ENCODE assay signal across 9 cellular contexts in the genomic region with DNA sequence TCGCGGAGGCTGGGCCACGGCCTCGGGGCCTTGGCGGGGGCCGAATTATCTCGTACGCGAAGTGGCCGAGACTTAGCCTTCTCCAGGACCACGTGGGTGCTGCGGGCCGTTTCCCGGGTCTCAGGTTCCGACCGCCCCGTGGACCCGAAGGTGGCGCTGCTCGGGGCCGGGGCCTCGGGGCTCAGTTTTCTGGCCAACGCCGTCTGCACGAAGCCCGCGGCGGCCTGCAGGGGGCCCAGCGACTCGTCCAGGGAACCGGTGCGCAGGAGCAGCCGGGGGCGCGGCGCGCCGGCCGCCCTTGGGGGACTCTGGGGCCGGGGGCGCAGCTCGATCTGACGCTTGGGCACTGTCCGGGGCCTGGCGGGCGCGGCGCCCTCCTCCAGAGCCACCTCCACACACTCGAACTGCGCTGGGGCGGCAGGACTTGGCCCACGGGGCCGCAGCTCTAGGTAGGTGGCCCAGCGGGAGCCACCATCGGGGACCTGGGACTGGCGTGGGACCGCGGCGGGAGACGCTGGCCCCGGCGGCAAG. TPM values are rescaled to one million over a fixed set of nuclear protein-coding genes. Genes with fewer than 3 reads are reported as not detected.
DNase-seq lines count a peak whose midpoint lies in the region; ATAC-seq, FAIRE-seq and TF ChIP-seq lines count a peak whose summit lies in the region.
"Had no signal": no experiment of that assay in that cellular context is flagged by ENCODE, and none has a peak within 500 bp of the region (broad histone marks: within the 10 kb centered on the region; RNA-seq: fewer than 3 reads in every experiment).

No MANE protein-coding gene starts in this region.

- peak; percentile 53 for TF ChIP-seq CTCF in fibroblast of villous mesenchyme (IDR thresholded peaks at IDR 0.05; ENCODE audit: insufficient read depth, low read depth, low read length)
- TF ChIP-seq CTCF in pancreas (IDR thresholded peaks at IDR 0.05) = peak in 2 of 4 donors; percentile 7 to 18
- TF ChIP-seq CTCF in WERI-Rb-1 (IDR thresholded peaks at IDR 0.05; ENCODE audit: low read depth, low read length) = no peak

- ATAC-seq in pancreas (peak; percentile 19 to 61 (median 49)), GM21737 (IDR thresholded peaks at IDR 0.05; ENCODE audit: unreplicated experiment) (no peak)

- H3K4me1 ChIP-seq in pancreas = peaks cover 0 to 6% (median 0%) of the 10 kb centered on the region in 3 donors

- FAIRE-seq in pancreas (lab: Jason Lieb, UNC) = no peak

- H3K36me3 ChIP-seq in pancreas (no peaks in the 10 kb centered on the region), WERI-Rb-1 (no peaks in the 10 kb centered on the region)

- TF ChIP-seq POLR2A in GM19099 (IDR thresholded peaks at IDR 0.05; ENCODE audit: extremely low read depth, insufficient read length, low read depth) = peak; percentile 43

- no peaks in the 10 kb centered on the region for H3K9me3 ChIP-seq in pancreas
- peaks cover 5% of the 10 kb centered on the region for H3K9me3 ChIP-seq in WERI-Rb-1 (ENCODE audit: severe bottlenecking)

- WGBS in pancreas, 2 donors = 3 to 5% methylated on average over 56 to 62 of the region's 62 CpGs

- H3K27me3 ChIP-seq in pancreas (peaks cover 0 to 6% (median 2%) of the 10 kb centered on the region in 4 donors), WERI-Rb-1 (ENCODE audit: insufficient read depth, low read depth, severe bottlenecking) (no peaks in the 10 kb centered on the region)

- DNase-seq in AG08395 (ENCODE audit: low spot score) (peak; percentile 47), fibroblast of villous mesenchyme (ENCODE audit: low read depth) (peak; percentile 63), pancreas (peak in 3 of 6 donors; percentile 39 to 78 (median 76)), WERI-Rb-1 (no peak), NCI-H345 (lab: John Stamatoyannopoulos, UW) (no peak)
- peak; percentile 66 for DNase-seq in activated CD8-positive, alpha-beta memory T cell treated with anti-CD3 and anti-CD28 coated beads, Interleukin-2, amount 50 U/mL, for 4 hours

- H3K4me3 ChIP-seq in fibroblast of villous mesenchyme (ENCODE audit: low read depth, low read length) (peak overlapping the region; percentile 60), pancreas (peak overlapping the region in 3 of 4 donors; percentile 7 to 47 (median 28)), WERI-Rb-1 (ENCODE audit: low read depth, low read length) (no peak overlapping the region)

- intact Hi-C loops in pancreas (cut with DNase I) = no loop called here

- H3K27ac ChIP-seq in pancreas (no peak overlapping the region), WERI-Rb-1 (no peak overlapping the region)
- H3K27ac ChIP-seq: epithelial cell of prostate had no signal

RNA-seq across cellular contexts. Expression of a gene that starts 0.7 kb away (rescaled TPM):
- total RNA-seq in fibroblast of villous mesenchyme = 3.9 and 4.3 TPM in 2 replicates
- total RNA-seq in pancreas = under 1 TPM; 0.19 to 0.38 (median 0.31) TPM
- polyA plus RNA-seq in pancreas = under 1 TPM; 0.34 to 0.38 TPM

RNA-seq across cellular contexts. Expression of a gene that starts 4.5 kb away (rescaled TPM):
- total RNA-seq in fibroblast of villous mesenchyme = under 0.01 and 0.43 TPM in 2 replicates
- total RNA-seq in pancreas = 10 to 100 TPM in 1 of 6 donors, under 1 TPM in 3, not detected in 2; 0.28 to 11.6 (median 0.71) TPM
- polyA plus RNA-seq in pancreas = under 1 TPM in 1 of 2 donors, not detected in 1; 0.28 TPM

RNA-seq across cellular contexts. Expression of a gene that starts 9.7 kb away (rescaled TPM):
- total RNA-seq in fibroblast of villous mesenchyme (3.9 and 5.2 TPM in 2 replicates), pancreas (1 to 10 TPM; 1.8 to 3.5 (median 3.1) TPM)
- 1 to 10 TPM; 4.6 to 9.8 TPM for polyA plus RNA-seq in pancreas

RNA-seq across cellular contexts. Expression of a gene that starts 11.1 kb away (rescaled TPM):
- total RNA-seq in fibroblast of villous mesenchyme = not detected in 2 replicates
- 1 to 10 TPM in 4 of 6 donors, under 1 TPM in 2; 0.49 to 1.6 (median 1.2) TPM for total RNA-seq in pancreas
- polyA plus RNA-seq in pancreas = 1 to 10 TPM; 1.7 to 2.1 TPM

RNA-seq across cellular contexts. Expression of a gene that starts 45.1 kb away (rescaled TPM):
- total RNA-seq in fibroblast of villous mesenchyme (8.1 and 16.4 TPM in 2 replicates), pancreas (1 to 10 TPM; 1.1 to 5.8 (median 1.9) TPM)
- 1 to 10 TPM; 1.6 to 5.1 TPM for polyA plus RNA-seq in pancreas

Comparison
In these comparisons a context has a peak if more than half of its experiments do, and no peak if none do; other contexts are left out.
1. DNase-seq: peak in AG08395 (single experiment), activated CD8-positive, alpha-beta memory T cell treated with anti-CD3 and anti-CD28 coated beads, Interleukin-2, amount 50 U/mL, for 4 hours (single experiment) and fibroblast of villous mesenchyme (single experiment); none in WERI-Rb-1 (single experiment) and NCI-H345 (single experiment).